21 cellular contexts compared by ENCODE assay signal in genomic region chr2:171310889-171311288, GRCh38.
"Had no signal": no experiment of that assay in that cellular context is flagged by ENCODE, and none has a peak within 500 bp of the region (broad histone marks: within the 10 kb centered on the region; RNA-seq: fewer than 3 reads in every experiment).

No MANE protein-coding gene starts in this region.

- ATAC-seq: heart left ventricle; naive thymus-derived CD4-positive, alpha-beta T cell; psoas muscle; stimulated activated effector memory CD8-positive, alpha-beta T cell treated with anti-CD3 and anti-CD28 coated beads, Interleukin-12 subunit alpha, Interleukin-12 subunit beta, amount 100 ng/mL, for 72 hours; stimulated activated naive CD8-positive, alpha-beta T cell treated with anti-CD3 and anti-CD28 coated beads, Interleukin-15, amount 100 ng/mL, for 72 hours; upper lobe of right lung had no signal

- H3K4me3 Mint-ChIP-seq: naive thymus-derived CD4-positive, alpha-beta T cell; nephron progenitor cell; stimulated activated effector memory CD8-positive, alpha-beta T cell treated with anti-CD3 and anti-CD28 coated beads, Interleukin-12 subunit alpha, Interleukin-12 subunit beta, amount 100 ng/mL, for 72 hours; stimulated activated naive CD8-positive, alpha-beta T cell treated with anti-CD3 and anti-CD28 coated beads, Interleukin-15, amount 100 ng/mL, for 72 hours had no signal

- H3K27ac Mint-ChIP-seq: naive thymus-derived CD4-positive, alpha-beta T cell; nephron progenitor cell had no signal

- H3K4me3 ChIP-seq: heart left ventricle, psoas muscle, right lobe of liver, testis, tibial nerve, upper lobe of right lung, vagina had no signal

- H3K36me3 Mint-ChIP-seq: stimulated activated effector memory CD8-positive, alpha-beta T cell treated with anti-CD3 and anti-CD28 coated beads, Interleukin-12 subunit alpha, Interleukin-12 subunit beta, amount 100 ng/mL, for 72 hours had no signal

- H3K27me3 ChIP-seq: heart left ventricle, right lobe of liver, testis, tibial nerve, upper lobe of right lung, vagina had no signal

- H3K36me3 ChIP-seq: heart left ventricle, right lobe of liver, upper lobe of right lung, vagina had no signal

- H3K4me1 ChIP-seq: heart left ventricle, psoas muscle, right lobe of liver, testis, tibial nerve, upper lobe of right lung, vagina had no signal

- FAIRE-seq: endothelial cell of umbilical vein, frontal cortex, islet of Langerhans had no signal

- H3K9me3 ChIP-seq: right lobe of liver, testis had no signal

- H3K27me3 Mint-ChIP-seq: naive thymus-derived CD4-positive, alpha-beta T cell; stimulated activated naive CD8-positive, alpha-beta T cell treated with anti-CD3 and anti-CD28 coated beads, Interleukin-15, amount 100 ng/mL, for 72 hours had no signal

- H3K4me1 Mint-ChIP-seq: stimulated activated effector memory CD8-positive, alpha-beta T cell treated with anti-CD3 and anti-CD28 coated beads, Interleukin-12 subunit alpha, Interleukin-12 subunit beta, amount 100 ng/mL, for 72 hours; stimulated activated naive CD8-positive, alpha-beta T cell treated with anti-CD3 and anti-CD28 coated beads, Interleukin-15, amount 100 ng/mL, for 72 hours had no signal

- DNase-seq: dermis blood vessel endothelial cell; heart left ventricle; hypothalamus; kidney glomerular epithelial cell; mammary epithelial cell; naive thymus-derived CD4-positive, alpha-beta T cell; nephron progenitor cell; psoas muscle; retina; right lobe of liver; stimulated activated CD4-positive, alpha-beta T cell treated with anti-CD3 and anti-CD28 coated beads, Interleukin-4, amount 100 ng/mL, for 1 hour; stimulated activated CD8-positive, alpha-beta memory T cell treated with anti-CD3 and anti-CD28 coated beads, Interleukin-4, amount 100 ng/mL, for 48 hours; stimulated activated naive CD8-positive, alpha-beta T cell treated with anti-CD3 and anti-CD28 coated beads, Interleukin-15, amount 100 ng/mL, for 72 hours; testis; upper lobe of right lung had no signal

- H3K27ac ChIP-seq: heart left ventricle, psoas muscle, right lobe of liver, testis, tibial nerve, upper lobe of right lung, vagina had no signal
